15 cellular contexts compared by ENCODE assay signal in genomic region chr4:47650584-47651130, GRCh38.
"Had no signal": no experiment of that assay in that cellular context is flagged by ENCODE, and none has a peak within 500 bp of the region (broad histone marks: within the 10 kb centered on the region; RNA-seq: fewer than 3 reads in every experiment).

No MANE protein-coding gene starts in this region.

- H3K27me3 Mint-ChIP-seq: activated T-helper 17 cell treated with anti-CD3 and anti-CD28 coated beads, Interleukin-2, amount 50 U/mL, for 72 hours had no signal

- H3K27ac Mint-ChIP-seq: activated naive CD4-positive, alpha-beta T cell treated with anti-CD3 and anti-CD28 coated beads, Interleukin-2, amount 10 ng/mL, durations not matched to agents 7 days and 5 days; activated T-helper 17 cell treated with anti-CD3 and anti-CD28 coated beads, Interleukin-2, amount 50 U/mL, for 72 hours; immature natural killer cell; mesothelial cell of epicardium; stimulated activated naive CD8-positive, alpha-beta T cell treated with anti-CD3 and anti-CD28 coated beads, Interleukin-15, amount 100 ng/mL, for 72 hours; T-helper 17 cell; WTC11 had no signal

- H3K36me3 ChIP-seq: left ventricle myocardium inferior had no signal

- H3K27ac ChIP-seq: coronary artery, left ventricle myocardium inferior, testis had no signal

- H3K9me3 Mint-ChIP-seq: activated naive CD4-positive, alpha-beta T cell treated with anti-CD3 and anti-CD28 coated beads, Interleukin-2, amount 10 ng/mL, durations not matched to agents 7 days and 5 days; activated T-helper 17 cell treated with anti-CD3 and anti-CD28 coated beads, Interleukin-2, amount 50 U/mL, for 72 hours; immature natural killer cell; mesothelial cell of epicardium; neural crest cell; stimulated activated naive CD8-positive, alpha-beta T cell treated with anti-CD3 and anti-CD28 coated beads, Interleukin-15, amount 100 ng/mL, for 72 hours; WTC11 had no signal

- H3K4me3 ChIP-seq: coronary artery, left ventricle myocardium inferior, testis had no signal

- H3K9me3 ChIP-seq: left ventricle myocardium inferior, testis had no signal

- H3K4me1 ChIP-seq: testis had no signal

- H3K4me1 Mint-ChIP-seq: activated naive CD4-positive, alpha-beta T cell treated with anti-CD3 and anti-CD28 coated beads, Interleukin-2, amount 10 ng/mL, durations not matched to agents 7 days and 5 days; activated T-helper 17 cell treated with anti-CD3 and anti-CD28 coated beads, Interleukin-2, amount 50 U/mL, for 72 hours; immature natural killer cell; neural crest cell had no signal

- H3K27me3 ChIP-seq: testis had no signal

- ATAC-seq: activated T-helper 17 cell treated with anti-CD3 and anti-CD28 coated beads, Interleukin-2, amount 50 U/mL, for 72 hours; stimulated activated naive CD8-positive, alpha-beta T cell treated with anti-CD3 and anti-CD28 coated beads, Interleukin-15, amount 100 ng/mL, for 72 hours; T-helper 17 cell had no signal

- H3K4me3 Mint-ChIP-seq: activated naive CD4-positive, alpha-beta T cell treated with anti-CD3 and anti-CD28 coated beads, Interleukin-2, amount 10 ng/mL, durations not matched to agents 7 days and 5 days; activated T-helper 17 cell treated with anti-CD3 and anti-CD28 coated beads, Interleukin-2, amount 50 U/mL, for 72 hours; immature natural killer cell; mesothelial cell of epicardium; neural crest cell; stimulated activated naive CD8-positive, alpha-beta T cell treated with anti-CD3 and anti-CD28 coated beads, Interleukin-15, amount 100 ng/mL, for 72 hours; T-helper 17 cell; WTC11 had no signal

- DNase-seq: activated CD4-positive, alpha-beta T cell treated with anti-CD3 and anti-CD28 coated beads for 48 hours; activated naive CD4-positive, alpha-beta T cell treated with anti-CD3 and anti-CD28 coated beads, Interleukin-2, amount 10 ng/mL, durations not matched to agents 7 days and 5 days; effector CD8-positive, alpha-beta T cell; immature natural killer cell; left ventricle myocardium inferior; stimulated activated CD4-positive, alpha-beta T cell treated with anti-CD3 and anti-CD28 coated beads, Interleukin-15, amount 100 ng/mL, for 24 hours; stimulated activated CD4-positive, alpha-beta T cell treated with anti-CD3 and anti-CD28 coated beads, Interleukin-4, amount 100 ng/mL, for 24 hours; stimulated activated naive CD8-positive, alpha-beta T cell treated with anti-CD3 and anti-CD28 coated beads, Interleukin-15, amount 100 ng/mL, for 72 hours; T-helper 17 cell; testis had no signal

- H3K36me3 Mint-ChIP-seq: activated naive CD4-positive, alpha-beta T cell treated with anti-CD3 and anti-CD28 coated beads, Interleukin-2, amount 10 ng/mL, durations not matched to agents 7 days and 5 days; immature natural killer cell; mesothelial cell of epicardium; WTC11 had no signal
